ENCODE assay signal across 10 cellular contexts in the genomic region with DNA sequence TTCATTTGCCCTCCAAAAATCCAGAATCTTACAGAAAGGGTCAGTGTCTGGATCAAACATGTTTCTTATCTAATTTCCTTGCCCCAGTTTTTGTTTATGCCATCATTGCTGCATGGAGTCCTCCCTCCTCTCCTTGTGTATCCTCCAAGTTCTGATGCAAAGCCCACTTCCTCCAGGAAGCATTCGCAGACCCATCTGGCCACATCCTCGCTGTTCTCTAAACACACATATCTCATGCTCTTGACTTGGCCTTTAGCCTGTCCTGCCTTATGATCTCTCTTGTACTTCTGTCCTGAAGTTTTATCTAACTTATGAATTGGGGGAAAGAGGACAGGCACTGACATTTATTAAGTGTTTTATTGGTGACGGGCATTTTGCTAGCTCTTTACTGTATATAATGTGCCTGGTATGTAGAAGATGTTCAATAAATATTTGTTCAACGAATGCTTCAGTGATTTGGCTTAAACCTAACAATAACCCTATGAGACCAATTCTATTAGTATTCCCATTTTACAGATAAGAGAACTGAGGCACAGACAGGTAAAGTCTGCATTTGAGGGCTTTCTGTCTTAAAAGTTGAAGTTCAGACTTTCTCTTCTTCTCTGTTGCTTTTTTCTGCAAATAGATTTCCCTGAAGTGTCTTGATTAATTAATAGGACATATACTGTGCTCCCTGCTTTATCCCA. TPM values are rescaled to one million over a fixed set of nuclear protein-coding genes. Genes with fewer than 3 reads are reported as not detected.
DNase-seq lines count a peak whose midpoint lies in the region; ATAC-seq and TF ChIP-seq lines count a peak whose summit lies in the region.
"Had no signal": no experiment of that assay in that cellular context is flagged by ENCODE, and none has a peak within 500 bp of the region (broad histone marks: within the 10 kb centered on the region; RNA-seq: fewer than 3 reads in every experiment).

No MANE protein-coding gene starts in this region.

- no peak for ATAC-seq in CD4-positive, CD25-positive, alpha-beta regulatory T cell (ENCODE audit: low read depth in 2 of 2)

- no peak for TF ChIP-seq CTCF in coronary artery (IDR thresholded peaks at IDR 0.05)
- no peak for TF ChIP-seq CTCF in progenitor cell of endocrine pancreas (IDR thresholded peaks at IDR 0.05; ENCODE audit: unreplicated experiment)

- H3K9me3 ChIP-seq in CD4-positive, CD25-positive, alpha-beta regulatory T cell (ENCODE audit: control insufficient read depth in 2 of 2, low read length in 2 of 2), result no peaks in the 10 kb centered on the region
- H3K9me3 ChIP-seq: neutrophil had no signal

- H3K4me1 Mint-ChIP-seq in CD4-positive, CD25-positive, alpha-beta regulatory T cell, result peaks cover 13 to 51% (median 35%) of the 10 kb centered on the region in 4 donors
- peaks cover 27% of the 10 kb centered on the region for H3K4me1 Mint-ChIP-seq in progenitor cell of endocrine pancreas (ENCODE audit: low read depth)

- H3K36me3 ChIP-seq in CD4-positive, CD25-positive, alpha-beta regulatory T cell (ENCODE audit: control insufficient read depth, insufficient read depth, low read length), result no peaks in the 10 kb centered on the region
- H3K36me3 ChIP-seq: neutrophil had no signal

- no peak for DNase-seq in CD4-positive, CD25-positive, alpha-beta regulatory T cell
- peak; percentile 64 for DNase-seq in NAMALWA (ENCODE audit: low spot score)
- DNase-seq in coronary artery (ENCODE audit: low spot score), result no peak
- no peak for DNase-seq in progenitor cell of endocrine pancreas (ENCODE audit: low spot score, unreplicated experiment)
- DNase-seq in SW480 (ENCODE audit: low spot score), result no peak
- DNase-seq in GM19240 (ENCODE audit: insufficient read length, low spot score), result no peak
- no peak for DNase-seq in hepatic stellate cell (ENCODE audit: low spot score)
- no peak for DNase-seq in stimulated activated CD4-positive, alpha-beta T cell treated with anti-CD3 and anti-CD28 coated beads, Interleukin-4, amount 100 ng/mL, for 1 hour
- DNase-seq: activated naive CD4-positive, alpha-beta T cell treated with anti-CD3 and anti-CD28 coated beads, Interleukin-2, amount 50 U/mL, for 16 hours had no signal

- peak overlapping the region in 3 of 4 donors; percentile 14 to 73 (median 49) for H3K4me3 Mint-ChIP-seq in CD4-positive, CD25-positive, alpha-beta regulatory T cell
- H3K4me3 Mint-ChIP-seq in progenitor cell of endocrine pancreas (ENCODE audit: low read depth), result no peak overlapping the region

- peaks cover 5% of the 10 kb centered on the region for H3K27me3 Mint-ChIP-seq in CD4-positive, CD25-positive, alpha-beta regulatory T cell
- no peaks in the 10 kb centered on the region for H3K27me3 Mint-ChIP-seq in progenitor cell of endocrine pancreas

- no peaks in the 10 kb centered on the region for H3K27me3 ChIP-seq in CD4-positive, CD25-positive, alpha-beta regulatory T cell (ENCODE audit: control insufficient read depth, insufficient read depth, low read length)

- H3K4me3 ChIP-seq in CD4-positive, CD25-positive, alpha-beta regulatory T cell (ENCODE audit: low read depth, low read length), result peak overlapping the region; percentile 14
- no peak overlapping the region for H3K4me3 ChIP-seq in coronary artery

- peak overlapping the region; percentile 25 for H3K27ac ChIP-seq in CD4-positive, CD25-positive, alpha-beta regulatory T cell (ENCODE audit: insufficient read depth, low read length, poor library complexity, severe bottlenecking)
- H3K27ac ChIP-seq in coronary artery, result peak overlapping the region; percentile 86 to 92
- H3K27ac ChIP-seq: neutrophil had no signal

- peaks cover 4% of the 10 kb centered on the region for H3K36me3 Mint-ChIP-seq in CD4-positive, CD25-positive, alpha-beta regulatory T cell
- H3K36me3 Mint-ChIP-seq in progenitor cell of endocrine pancreas (ENCODE audit: insufficient read depth), result no peaks in the 10 kb centered on the region

- peaks cover 28% of the 10 kb centered on the region for H3K4me1 ChIP-seq in CD4-positive, CD25-positive, alpha-beta regulatory T cell (ENCODE audit: control insufficient read depth, insufficient read depth, low read length, poor library complexity, severe bottlenecking)

- H3K27ac Mint-ChIP-seq in CD4-positive, CD25-positive, alpha-beta regulatory T cell, result peak overlapping the region; percentile 51 to 96 (median 60)
- H3K27ac Mint-ChIP-seq in progenitor cell of endocrine pancreas, result peak overlapping the region; percentile 90

- no peaks in the 10 kb centered on the region for H3K9me3 Mint-ChIP-seq in CD4-positive, CD25-positive, alpha-beta regulatory T cell
- no peaks in the 10 kb centered on the region for H3K9me3 Mint-ChIP-seq in progenitor cell of endocrine pancreas (ENCODE audit: low read depth)

RNA-seq across cellular contexts. Expression of gene ID3, which starts 19.2 kb away (rescaled TPM):
- 51.1 TPM for total RNA-seq in CD4-positive, CD25-positive, alpha-beta regulatory T cell
- 10 to 100 TPM; 35.9 to 56.9 (median 48.0) TPM for polyA plus RNA-seq in CD4-positive, CD25-positive, alpha-beta regulatory T cell
- 420 and 434 TPM in 2 replicates for total RNA-seq in progenitor cell of endocrine pancreas

RNA-seq across cellular contexts. Expression of gene E2F2, which starts 47.4 kb away (rescaled TPM):
- total RNA-seq in CD4-positive, CD25-positive, alpha-beta regulatory T cell, result 13.8 TPM
- 1 to 10 TPM; 2.3 to 7.1 (median 3.7) TPM for polyA plus RNA-seq in CD4-positive, CD25-positive, alpha-beta regulatory T cell
- 7.8 and 9.7 TPM in 2 replicates for total RNA-seq in progenitor cell of endocrine pancreas
